13 cellular contexts compared by ENCODE assay signal in the genomic region with DNA sequence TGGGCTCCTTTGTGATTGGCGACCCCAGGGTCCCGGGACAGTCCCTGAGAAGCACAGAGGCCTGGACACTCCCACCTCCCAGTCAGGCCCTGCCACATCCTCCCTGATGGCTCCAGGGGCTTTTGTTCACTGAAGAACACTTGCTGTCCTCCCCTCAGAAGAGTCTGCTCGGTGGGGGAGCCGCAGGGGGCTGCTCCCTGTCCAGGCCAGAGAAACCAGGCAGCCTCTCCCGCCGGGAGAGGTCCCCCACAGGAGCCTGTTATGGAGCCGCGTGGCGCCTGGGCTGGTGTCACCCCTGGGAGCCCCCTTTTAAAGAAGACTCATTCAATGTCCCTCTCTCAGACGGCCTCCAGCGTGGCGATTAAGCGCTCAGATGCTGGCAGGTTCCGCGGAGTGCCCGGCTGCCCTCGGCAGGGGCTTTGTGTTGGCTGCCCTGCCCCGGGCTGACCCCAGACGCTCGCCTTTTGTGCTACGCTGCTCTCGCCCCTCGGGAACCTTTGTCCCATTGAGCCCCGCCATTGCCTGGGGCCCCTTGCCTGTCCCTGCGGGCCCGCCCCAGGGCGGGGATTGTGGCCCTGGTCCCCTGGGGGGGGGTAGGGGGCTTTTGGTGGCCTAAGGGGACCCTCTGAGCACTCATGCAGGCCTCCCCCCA. TPM values are rescaled to one million over a fixed set of nuclear protein-coding genes. Genes with fewer than 3 reads are reported as not detected.
DNase-seq lines count a peak whose midpoint lies in the region; TF ChIP-seq lines count a peak whose summit lies in the region.
"Had no signal": no experiment of that assay in that cellular context is flagged by ENCODE, and none has a peak within 500 bp of the region (broad histone marks: within the 10 kb centered on the region; RNA-seq: fewer than 3 reads in every experiment).

No MANE protein-coding gene starts in this region.

- H3K4ac ChIP-seq in neuronal stem cell (ENCODE audit: low read length): peak overlapping the region; percentile 60

- dilution Hi-C loops in mammary epithelial cell (cut with HindIII; ENCODE audit: low sequenced_read_pairs): loop anchor here (5.0 kb wide), 2 partner anchors 74 to 106 kb away; no protein-coding TSS in a partner anchor

- no peaks in the 10 kb centered on the region for H3K27me3 ChIP-seq in cardiac muscle cell
- H3K27me3 ChIP-seq in left ventricle myocardium inferior (ENCODE audit: low read depth): no peaks in the 10 kb centered on the region
- no peaks in the 10 kb centered on the region for H3K27me3 ChIP-seq in neuronal stem cell (ENCODE audit: control insufficient read depth in 3 of 3, insufficient read depth in 3 of 3, low read depth in 1 of 3, low read length in 3 of 3)
- H3K27me3 ChIP-seq in prostate gland (replicated peaks; ENCODE audit: insufficient read depth): no peaks in the 10 kb centered on the region
- H3K27me3 ChIP-seq in mammary epithelial cell (ENCODE audit: insufficient read depth, low read length): no peaks in the 10 kb centered on the region

- H3K27ac ChIP-seq in cardiac muscle cell: peak overlapping the region; percentile 76
- H3K27ac ChIP-seq in left ventricle myocardium inferior (replicated peaks): peak overlapping the region; percentile 78
- H3K27ac ChIP-seq in neuronal stem cell (replicated peaks; ENCODE audit: low read length): peak overlapping the region; percentile 99
- H3K27ac ChIP-seq in prostate gland: peak overlapping the region in 1 of 2 donors; percentile 18
- no peak overlapping the region for H3K27ac ChIP-seq in mammary epithelial cell (ENCODE audit: insufficient read depth, low read depth, low read length)
- H3K27ac ChIP-seq: KMS-11 had no signal

- in situ Hi-C loops in mammary epithelial cell (cut with MboI; ENCODE audit: low sequenced_read_pairs in 2 of 2): no loop called here

- peak overlapping the region; percentile 88 for H2BK5ac ChIP-seq in neuronal stem cell (ENCODE audit: low read length)

- H3K14ac ChIP-seq in neuronal stem cell (ENCODE audit: low read length): peak overlapping the region; percentile 92

- H3K79me1 ChIP-seq in neuronal stem cell (ENCODE audit: low read depth, low read length): peaks cover 51% of the 10 kb centered on the region

- intact Hi-C loops in cardiac septum (cut with DNase I): no loop called here
- intact Hi-C loops in left ventricle myocardium inferior (cut with micrococcal nuclease): no loop called here
- intact Hi-C loops in prostate gland (cut with DNase I): loop anchor here (5.0 kb wide), 2 partner anchors 39 to 41 kb away; no protein-coding TSS in a partner anchor
- intact Hi-C loops in mammary epithelial cell (cut with micrococcal nuclease): no loop called here

- TF ChIP-seq POLR2A in prostate gland (IDR thresholded peaks at IDR 0.05): no peak

- H3K9ac ChIP-seq in neuronal stem cell (ENCODE audit: low read depth, low read length, poor library complexity) (no peak overlapping the region), mammary epithelial cell (ENCODE audit: insufficient read depth, low read length) (no peak overlapping the region)
- H3K9ac ChIP-seq: KMS-11 had no signal

- H3K9me3 ChIP-seq in cardiac muscle cell (ENCODE audit: low read depth) (no peaks in the 10 kb centered on the region), left ventricle myocardium inferior (replicated peaks) (no peaks in the 10 kb centered on the region), neuronal stem cell (replicated peaks in 1 of 2; ENCODE audit: control insufficient read depth in 2 of 2, insufficient read depth in 1 of 2, low read depth in 1 of 2, low read length in 2 of 2) (no peaks in the 10 kb centered on the region), prostate gland (no peaks in the 10 kb centered on the region), mammary epithelial cell (replicated peaks; ENCODE audit: insufficient read depth, low read length) (no peaks in the 10 kb centered on the region)

- CTCF ChIA-PET in mammary epithelial cell (lab: Charles Lee; ENCODE audit: low non-redundant PET): no interaction called here

- peak overlapping the region; percentile 85 for H2AK5ac ChIP-seq in neuronal stem cell (ENCODE audit: low read depth, low read length)

- peak overlapping the region; percentile 50 for H4K91ac ChIP-seq in neuronal stem cell (ENCODE audit: low read depth, low read length, poor library complexity)

- H2BK120ac ChIP-seq in neuronal stem cell (ENCODE audit: low read depth, low read length): peak overlapping the region; percentile 95

- no TSS peak for BruUV-seq in mammary epithelial cell (replicated peaks; lab: Mats Ljungman, UMichigan)

- peaks cover 9% of the 10 kb centered on the region for H4K20me1 ChIP-seq in mammary epithelial cell (ENCODE audit: insufficient read depth, low read length)

- H3K4me2 ChIP-seq in neuronal stem cell (ENCODE audit: insufficient read depth, low read length, poor library complexity, severe bottlenecking) (peak overlapping the region; percentile 56), mammary epithelial cell (ENCODE audit: insufficient read depth, low read depth, low read length) (no peak overlapping the region)
- H3K4me2 ChIP-seq: KMS-11 had no signal

- DNase-seq in cardiac muscle cell (ENCODE audit: low read depth in 1 of 2, low spot score in 1 of 2) (no peak), cardiac septum (ENCODE audit: low spot score) (no peak), left ventricle myocardium inferior (no peak), neuronal stem cell (ENCODE audit: low spot score) (peak; percentile 89), prostate gland (ENCODE audit: low spot score) (no peak), mammary epithelial cell (no peak), dedifferentiated amniotic fluid mesenchymal stem cell (ENCODE audit: extremely low spot score) (no peak)
- no peak for DNase-seq in stimulated activated naive CD4-positive, alpha-beta T cell (lab: John Stamatoyannopoulos, UW)
- DNase-seq: NCI-H1694; NCI-H69; posterior cingulate gyrus; stimulated activated CD4-positive, alpha-beta T cell treated with anti-CD3 and anti-CD28 coated beads, Interleukin-2, amount 100 ng/mL, for 48 hours had no signal

- no CpG with 5 or more reads among the region's 27 CpGs for WGBS in neuronal stem cell (ENCODE audit: extremely low coverage in 2 of 2, insufficient read length in 2 of 2, insufficient replicate concordance in 1 of 2), 2 donors
- 83% methylated on average over 26 of the region's 27 CpGs for WGBS in prostate gland
- WGBS in mammary epithelial cell (ENCODE audit: low coverage, missing lambda C conversion rate): 91% methylated on average over 18 of the region's 27 CpGs

- H3K36me3 ChIP-seq in cardiac muscle cell: no peaks in the 10 kb centered on the region
- H3K36me3 ChIP-seq in left ventricle myocardium inferior: no peaks in the 10 kb centered on the region
- peaks cover 2% of the 10 kb centered on the region in 2 donors for H3K36me3 ChIP-seq in neuronal stem cell (replicated peaks in 1 of 2; ENCODE audit: control insufficient read depth in 2 of 2, insufficient read depth in 2 of 2, low read length in 2 of 2)
- no peaks in the 10 kb centered on the region for H3K36me3 ChIP-seq in prostate gland
- H3K36me3 ChIP-seq in mammary epithelial cell (ENCODE audit: insufficient read depth, low read length): no peaks in the 10 kb centered on the region

- H3K4me1 ChIP-seq in cardiac muscle cell (ENCODE audit: low read depth): peaks cover 54% of the 10 kb centered on the region
- peaks cover 99% of the 10 kb centered on the region for H3K4me1 ChIP-seq in left ventricle myocardium inferior
- H3K4me1 ChIP-seq in neuronal stem cell (ENCODE audit: control insufficient read depth in 2 of 2, insufficient read depth in 1 of 2, low read depth in 1 of 2, low read length in 2 of 2): peaks cover 58% of the 10 kb centered on the region in 2 donors
- H3K4me1 ChIP-seq in prostate gland (replicated peaks): peaks cover 25% of the 10 kb centered on the region
- H3K4me1 ChIP-seq in mammary epithelial cell (ENCODE audit: insufficient read depth, low read length): peaks cover 24% of the 10 kb centered on the region

- peak overlapping the region; percentile 75 for H2BK12ac ChIP-seq in neuronal stem cell (ENCODE audit: low read length)

- H4K8ac ChIP-seq in neuronal stem cell (ENCODE audit: low read depth, low read length): no peak overlapping the region

- peak overlapping the region; percentile 56 for H3K23ac ChIP-seq in neuronal stem cell (ENCODE audit: low read depth, low read length, poor library complexity)

- H3K18ac ChIP-seq in neuronal stem cell (ENCODE audit: low read length): peak overlapping the region; percentile 100

- TF ChIP-seq CTCF in cardiac muscle cell (IDR thresholded peaks at IDR 0.05; ENCODE audit: low read depth, low read length) (no peak), left ventricle myocardium inferior (IDR thresholded peaks at IDR 0.05; ENCODE audit: borderline replicate concordance) (no peak), prostate gland (IDR thresholded peaks at IDR 0.05) (no peak), mammary epithelial cell (conservative IDR thresholded peaks at IDR 0.05 in 1 of 2, IDR thresholded peaks at IDR 0.05 in 1 of 2; ENCODE audit: extremely low read depth in 1 of 2, insufficient read depth in 1 of 2, low read depth in 1 of 2, low read length in 2 of 2) (no peak)

- H2AFZ ChIP-seq in neuronal stem cell (ENCODE audit: low read length) (no peak overlapping the region), mammary epithelial cell (ENCODE audit: low read depth, low read length) (no peak overlapping the region)

- H3K4me3 ChIP-seq in cardiac muscle cell (no peak overlapping the region), left ventricle myocardium inferior (peak overlapping the region; percentile 22), neuronal stem cell (ENCODE audit: low read length in 2 of 2) (peak overlapping the region in 1 of 2 donors; percentile 32), prostate gland (no peak overlapping the region), mammary epithelial cell (replicated peaks in 1 of 3; ENCODE audit: insufficient read depth in 1 of 3, low read depth in 2 of 3, low read length in 3 of 3) (no peak overlapping the region)

- peak overlapping the region; percentile 97 for H2BK15ac ChIP-seq in neuronal stem cell (ENCODE audit: low read length)

- H3K79me2 ChIP-seq in mammary epithelial cell (ENCODE audit: insufficient read depth, low read length): peaks cover 98% of the 10 kb centered on the region

RNA-seq across cellular contexts. Expression of gene SKI, which starts 43.1 kb away (rescaled TPM):
- total RNA-seq in cardiac muscle cell (25.2 and 31.9 TPM in 2 replicates), cardiac septum (39.9 TPM), left ventricle myocardium inferior (37.9 TPM), prostate gland (100 to 1,000 TPM in 1 of 2 donors, 10 to 100 TPM in 1; 46.2 to 114 TPM), mammary epithelial cell (10 to 100 TPM; 27.2 to 47.8 TPM)
- polyA plus RNA-seq in cardiac muscle cell (2.7 and 5.2 TPM in 2 replicates), mammary epithelial cell (10.5 TPM)
- 37.5 TPM for polyA plus RNA-seq in neuronal stem cell (2013, experiment 1 of 2)
- 41.3 TPM for polyA plus RNA-seq in neuronal stem cell (2013, experiment 2 of 2)
- 34.8 TPM for polyA minus RNA-seq in mammary epithelial cell
